In the genomic region with DNA sequence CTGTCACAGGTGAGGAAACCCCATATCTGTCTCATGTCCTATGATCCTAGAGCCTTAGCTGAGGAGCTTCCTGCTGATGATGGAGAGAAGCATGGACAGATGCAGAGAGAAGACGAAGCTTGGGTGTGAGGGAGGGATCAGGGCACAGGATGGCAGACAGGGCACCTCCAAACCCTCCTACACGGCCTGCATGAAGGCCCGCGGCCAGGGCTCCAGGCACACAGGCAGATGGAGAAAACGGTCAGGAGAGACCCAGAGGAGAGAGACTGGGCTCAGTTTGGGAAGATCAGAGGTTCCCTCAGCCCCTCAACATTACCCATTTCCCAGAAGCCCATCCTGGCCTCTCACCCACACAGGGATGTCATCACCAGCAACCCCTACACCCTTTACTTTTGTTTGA, we compare ENCODE assay signal across 6 cellular contexts. TPM values are rescaled to one million over a fixed set of nuclear protein-coding genes. Genes with fewer than 3 reads are reported as not detected.
"Had no signal": no experiment of that assay in that cellular context is flagged by ENCODE, and none has a peak within 500 bp of the region (broad histone marks: within the 10 kb centered on the region; RNA-seq: fewer than 3 reads in every experiment).

No MANE protein-coding gene starts in this region.

RNA-seq across cellular contexts. Expression of gene KIR2DL3, which starts 5.8 kb away (rescaled TPM):
- total RNA-seq: HepG2, HT-29, HT1080, IMR-90, K562 had no signal
- polyA plus RNA-seq: HepG2, IMR-90, K562 had no signal

RNA-seq across cellular contexts. Expression of gene KIR3DL3, which starts 19.8 kb away (rescaled TPM):
- total RNA-seq: HepG2, HT-29, HT1080, IMR-90, K562 had no signal
- polyA plus RNA-seq: HepG2, IgD-negative memory B cell, IMR-90 had no signal

RNA-seq across cellular contexts. Expression of gene KIR2DL1, which starts 25.5 kb away (rescaled TPM):
- total RNA-seq: HepG2, HT-29, HT1080, IMR-90, K562 had no signal
- polyA plus RNA-seq: HepG2, IMR-90, K562 had no signal

RNA-seq across cellular contexts. Expression of gene KIR2DL4, which starts 59.3 kb away (rescaled TPM):
- total RNA-seq: HepG2, HT-29, HT1080, IMR-90, K562 had no signal
- polyA plus RNA-seq: HepG2, IgD-negative memory B cell, IMR-90, K562 had no signal
